8 cellular contexts compared by ENCODE assay signal in genomic region chr16:66905633-66906539, GRCh38. TPM values are rescaled to one million over a fixed set of nuclear protein-coding genes. Genes with fewer than 3 reads are reported as not detected.
A peak's percentile ranks its signal among the peaks of the same experiment; 100 is the strongest.
DNase-seq lines count a peak whose midpoint lies in the region; ATAC-seq and TF ChIP-seq lines count a peak whose summit lies in the region.

No MANE protein-coding gene starts in this region.

- no peaks in the 10 kb centered on the region for H3K36me3 Mint-ChIP-seq in GM23338 (ENCODE audit: low read depth)

- H3K4me1 ChIP-seq in GM23338 (ENCODE audit: insufficient read depth) (no peaks in the 10 kb centered on the region), parathyroid adenoma (peaks cover 38% of the 10 kb centered on the region)

- H2AFZ ChIP-seq in GM23338 (no peak overlapping the region), parathyroid adenoma (peak overlapping the region; percentile 86)

- no peaks in the 10 kb centered on the region for H3K36me3 ChIP-seq in GM23338 (ENCODE audit: insufficient read depth)
- H3K36me3 ChIP-seq in parathyroid adenoma (ENCODE audit: control insufficient read depth, insufficient read depth, low read length): no peaks in the 10 kb centered on the region

- no peak overlapping the region for H3K4me3 Mint-ChIP-seq in GM23338

- TF ChIP-seq CTCF in GM23338 (conservative IDR thresholded peaks at IDR 0.05; ENCODE audit: low read depth in 2 of 2): no peak
- no peak for TF ChIP-seq CTCF in coronary artery (IDR thresholded peaks at IDR 0.05)
- no peak for TF ChIP-seq CTCF in parathyroid adenoma (IDR thresholded peaks at IDR 0.05)

- H3K9me3 Mint-ChIP-seq in GM23338: no peaks in the 10 kb centered on the region

- no peak overlapping the region for H3K27ac Mint-ChIP-seq in GM23338

- no peaks in the 10 kb centered on the region for H4K20me1 ChIP-seq in GM23338 (replicated peaks; ENCODE audit: insufficient read depth)

- no peak overlapping the region for H3K9ac ChIP-seq in parathyroid adenoma

- H3F3A ChIP-seq in GM23338 (replicated peaks; ENCODE audit: low read depth): no peaks in the 10 kb centered on the region

- peak; percentile 86 for ATAC-seq in GM23338
- ATAC-seq in GM18519 (IDR thresholded peaks at IDR 0.05; ENCODE audit: low FRiP score, unreplicated experiment): no peak
- ATAC-seq in GM18867 (IDR thresholded peaks at IDR 0.05; ENCODE audit: unreplicated experiment): no peak

- DNase-seq in GM23338 (ENCODE audit: low spot score) (peak; percentile 63), NCI-H510A treated with DMSO at 0.1 percent for 48 hours (lab: John Stamatoyannopoulos, UW) (peak; percentile 60), coronary artery (ENCODE audit: low spot score) (no peak), NCI-H446 treated with DMSO at 0.1 percent for 48 hours (lab: John Stamatoyannopoulos, UW) (no peak), amniotic stem cell (lab: John Stamatoyannopoulos, UW) (no peak)

- no peaks in the 10 kb centered on the region for H3K9me2 ChIP-seq in GM23338 (ENCODE audit: insufficient read depth)

- no peaks in the 10 kb centered on the region for H3K9me3 ChIP-seq in parathyroid adenoma (ENCODE audit: control insufficient read depth, low read length)

- H3K27ac ChIP-seq in GM23338 (ENCODE audit: low read depth): no peak overlapping the region
- H3K27ac ChIP-seq in coronary artery: peak overlapping the region; percentile 95 to 97
- H3K27ac ChIP-seq in parathyroid adenoma: peak overlapping the region; percentile 75

- H3K27me3 ChIP-seq in GM23338 (ENCODE audit: insufficient read depth): no peaks in the 10 kb centered on the region
- no peaks in the 10 kb centered on the region for H3K27me3 ChIP-seq in parathyroid adenoma (ENCODE audit: control insufficient read depth, insufficient read depth, low read length)

- no peaks in the 10 kb centered on the region for H3K79me2 ChIP-seq in GM23338 (replicated peaks; ENCODE audit: insufficient read depth)
- no peaks in the 10 kb centered on the region for H3K79me2 ChIP-seq in parathyroid adenoma

- H3K4me3 ChIP-seq in GM23338 (no peak overlapping the region), coronary artery (no peak overlapping the region), parathyroid adenoma (ENCODE audit: low read depth, low read length) (no peak overlapping the region)

- H3K4me1 Mint-ChIP-seq in GM23338: peaks cover 2% of the 10 kb centered on the region; the same call in 1 of the 3 replicates

- H3K27me3 Mint-ChIP-seq in GM23338 (ENCODE audit: insufficient read depth, low read depth, poor library complexity): peaks cover 18% of the 10 kb centered on the region

- H3K4me2 ChIP-seq in GM23338 (no peak overlapping the region), parathyroid adenoma (ENCODE audit: low read length) (peak overlapping the region; percentile 13)

TF ChIP-seq in GM23338, 12 proteins besides CTCF, POLR2A, EP300 and RAD21 (continues in another document):
- TF ChIP-seq, protein P1, sequence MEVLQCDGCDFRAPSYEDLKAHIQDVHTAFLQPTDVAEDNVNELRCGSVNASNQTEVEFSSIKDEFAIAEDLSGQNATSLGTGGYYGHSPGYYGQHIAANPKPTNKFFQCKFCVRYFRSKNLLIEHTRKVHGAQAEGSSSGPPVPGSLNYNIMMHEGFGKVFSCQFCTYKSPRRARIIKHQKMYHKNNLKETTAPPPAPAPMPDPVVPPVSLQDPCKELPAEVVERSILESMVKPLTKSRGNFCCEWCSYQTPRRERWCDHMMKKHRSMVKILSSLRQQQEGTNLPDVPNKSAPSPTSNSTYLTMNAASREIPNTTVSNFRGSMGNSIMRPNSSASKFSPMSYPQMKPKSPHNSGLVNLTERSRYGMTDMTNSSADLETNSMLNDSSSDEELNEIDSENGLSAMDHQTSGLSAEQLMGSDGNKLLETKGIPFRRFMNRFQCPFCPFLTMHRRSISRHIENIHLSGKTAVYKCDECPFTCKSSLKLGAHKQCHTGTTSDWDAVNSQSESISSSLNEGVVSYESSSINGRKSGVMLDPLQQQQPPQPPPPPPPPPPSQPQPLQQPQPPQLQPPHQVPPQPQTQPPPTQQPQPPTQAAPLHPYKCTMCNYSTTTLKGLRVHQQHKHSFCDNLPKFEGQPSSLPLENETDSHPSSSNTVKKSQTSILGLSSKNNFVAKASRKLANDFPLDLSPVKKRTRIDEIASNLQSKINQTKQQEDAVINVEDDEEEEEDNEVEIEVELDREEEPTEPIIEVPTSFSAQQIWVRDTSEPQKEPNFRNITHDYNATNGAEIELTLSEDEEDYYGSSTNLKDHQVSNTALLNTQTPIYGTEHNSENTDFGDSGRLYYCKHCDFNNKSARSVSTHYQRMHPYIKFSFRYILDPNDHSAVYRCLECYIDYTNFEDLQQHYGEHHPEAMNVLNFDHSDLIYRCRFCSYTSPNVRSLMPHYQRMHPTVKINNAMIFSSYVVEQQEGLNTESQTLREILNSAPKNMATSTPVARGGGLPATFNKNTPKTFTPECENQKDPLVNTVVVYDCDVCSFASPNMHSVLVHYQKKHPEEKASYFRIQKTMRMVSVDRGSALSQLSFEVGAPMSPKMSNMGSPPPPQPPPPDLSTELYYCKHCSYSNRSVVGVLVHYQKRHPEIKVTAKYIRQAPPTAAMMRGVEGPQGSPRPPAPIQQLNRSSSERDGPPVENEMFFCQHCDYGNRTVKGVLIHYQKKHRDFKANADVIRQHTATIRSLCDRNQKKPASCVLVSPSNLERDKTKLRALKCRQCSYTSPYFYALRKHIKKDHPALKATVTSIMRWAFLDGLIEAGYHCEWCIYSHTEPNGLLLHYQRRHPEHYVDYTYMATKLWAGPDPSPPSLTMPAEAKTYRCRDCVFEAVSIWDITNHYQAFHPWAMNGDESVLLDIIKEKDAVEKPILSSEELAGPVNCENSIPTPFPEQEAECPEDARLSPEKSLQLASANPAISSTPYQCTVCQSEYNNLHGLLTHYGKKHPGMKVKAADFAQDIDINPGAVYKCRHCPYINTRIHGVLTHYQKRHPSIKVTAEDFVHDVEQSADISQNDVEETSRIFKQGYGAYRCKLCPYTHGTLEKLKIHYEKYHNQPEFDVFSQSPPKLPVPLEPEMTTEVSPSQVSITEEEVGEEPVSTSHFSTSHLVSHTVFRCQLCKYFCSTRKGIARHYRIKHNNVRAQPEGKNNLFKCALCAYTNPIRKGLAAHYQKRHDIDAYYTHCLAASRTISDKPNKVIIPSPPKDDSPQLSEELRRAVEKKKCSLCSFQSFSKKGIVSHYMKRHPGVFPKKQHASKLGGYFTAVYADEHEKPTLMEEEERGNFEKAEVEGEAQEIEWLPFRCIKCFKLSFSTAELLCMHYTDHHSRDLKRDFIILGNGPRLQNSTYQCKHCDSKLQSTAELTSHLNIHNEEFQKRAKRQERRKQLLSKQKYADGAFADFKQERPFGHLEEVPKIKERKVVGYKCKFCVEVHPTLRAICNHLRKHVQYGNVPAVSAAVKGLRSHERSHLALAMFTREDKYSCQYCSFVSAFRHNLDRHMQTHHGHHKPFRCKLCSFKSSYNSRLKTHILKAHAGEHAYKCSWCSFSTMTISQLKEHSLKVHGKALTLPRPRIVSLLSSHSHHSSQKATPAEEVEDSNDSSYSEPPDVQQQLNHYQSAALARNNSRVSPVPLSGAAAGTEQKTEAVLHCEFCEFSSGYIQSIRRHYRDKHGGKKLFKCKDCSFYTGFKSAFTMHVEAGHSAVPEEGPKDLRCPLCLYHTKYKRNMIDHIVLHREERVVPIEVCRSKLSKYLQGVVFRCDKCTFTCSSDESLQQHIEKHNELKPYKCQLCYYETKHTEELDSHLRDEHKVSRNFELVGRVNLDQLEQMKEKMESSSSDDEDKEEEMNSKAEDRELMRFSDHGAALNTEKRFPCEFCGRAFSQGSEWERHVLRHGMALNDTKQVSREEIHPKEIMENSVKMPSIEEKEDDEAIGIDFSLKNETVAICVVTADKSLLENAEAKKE (CRISPR knock-in tag; IDR thresholded peaks at IDR 0.05): no peak
- TF ChIP-seq EZH2phosphoT487 (IDR thresholded peaks at IDR 0.05; ENCODE audit: unreplicated experiment): no peak
- no peak for TF ChIP-seq JUNB (IDR thresholded peaks at IDR 0.05; ENCODE audit: unreplicated experiment)
- TF ChIP-seq, protein P2, sequence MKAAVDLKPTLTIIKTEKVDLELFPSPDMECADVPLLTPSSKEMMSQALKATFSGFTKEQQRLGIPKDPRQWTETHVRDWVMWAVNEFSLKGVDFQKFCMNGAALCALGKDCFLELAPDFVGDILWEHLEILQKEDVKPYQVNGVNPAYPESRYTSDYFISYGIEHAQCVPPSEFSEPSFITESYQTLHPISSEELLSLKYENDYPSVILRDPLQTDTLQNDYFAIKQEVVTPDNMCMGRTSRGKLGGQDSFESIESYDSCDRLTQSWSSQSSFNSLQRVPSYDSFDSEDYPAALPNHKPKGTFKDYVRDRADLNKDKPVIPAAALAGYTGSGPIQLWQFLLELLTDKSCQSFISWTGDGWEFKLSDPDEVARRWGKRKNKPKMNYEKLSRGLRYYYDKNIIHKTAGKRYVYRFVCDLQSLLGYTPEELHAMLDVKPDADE (IDR thresholded peaks at IDR 0.05): no peak
- no peak for TF ChIP-seq STAT1 (IDR thresholded peaks at IDR 0.05; ENCODE audit: unreplicated experiment)
- TF ChIP-seq ZNF331 (CRISPR knock-in tag; IDR thresholded peaks at IDR 0.05; ENCODE audit: low read depth): no peak
- TF ChIP-seq EZH2 (IDR thresholded peaks at IDR 0.05; ENCODE audit: low read depth, unreplicated experiment): no peak
- no peak for TF ChIP-seq ZNF114 (CRISPR knock-in tag; IDR thresholded peaks at IDR 0.05)

RNA-seq across cellular contexts. Expression of gene CDH16, which starts 12.8 kb away (rescaled TPM):
- total RNA-seq in GM23338 (2014; rRNA removed; shearing (Covaris generic)): not detected in 2 replicates
- not detected in 2 replicates for polyA plus RNA-seq in GM23338 (2016; fragmentation: Nextera tagmentation; extraction: Ambion mirVana)

RNA-seq across cellular contexts. Expression of gene RRAD, which starts 19.4 kb away (rescaled TPM):
- not detected in 2 replicates for total RNA-seq in GM23338 (2014; rRNA removed; shearing (Covaris generic))
- polyA plus RNA-seq in GM23338 (2016; fragmentation: Nextera tagmentation; extraction: Ambion mirVana): 0.18 and 0.52 TPM in 2 replicates

RNA-seq across cellular contexts. Expression of gene PDP2, which starts 25.6 kb away (rescaled TPM):
- 23.2 and 37.9 TPM in 2 replicates for total RNA-seq in GM23338 (2014; rRNA removed; shearing (Covaris generic))
- 8.2 and 9.0 TPM in 2 replicates for polyA plus RNA-seq in GM23338 (2016; fragmentation: Nextera tagmentation; extraction: Ambion mirVana)

RNA-seq across cellular contexts. Expression of gene CIAO2B, which starts 28.3 kb away (rescaled TPM):
- 85.0 and 92.4 TPM in 2 replicates for total RNA-seq in GM23338 (2014; rRNA removed; shearing (Covaris generic))
- 181 and 189 TPM in 2 replicates for polyA plus RNA-seq in GM23338 (2016; fragmentation: Nextera tagmentation; extraction: Ambion mirVana)

RNA-seq across cellular contexts. Expression of gene CES2, which starts 29.4 kb away (rescaled TPM):
- 8.2 and 9.3 TPM in 2 replicates for total RNA-seq in GM23338 (2014; rRNA removed; shearing (Covaris generic))
- 4.3 and 5.0 TPM in 2 replicates for polyA plus RNA-seq in GM23338 (2016; fragmentation: Nextera tagmentation; extraction: Ambion mirVana)

Comparison
In these comparisons a context has a peak if more than half of its experiments do, and no peak if none do; other contexts are left out.
1. DNase-seq: peak in GM23338 (single experiment) and NCI-H510A treated with DMSO at 0.1 percent for 48 hours (single experiment); none in coronary artery (single experiment), NCI-H446 treated with DMSO at 0.1 percent for 48 hours (single experiment) and amniotic stem cell (single experiment).